28 cellular contexts compared by ENCODE assay signal in the genomic region with DNA sequence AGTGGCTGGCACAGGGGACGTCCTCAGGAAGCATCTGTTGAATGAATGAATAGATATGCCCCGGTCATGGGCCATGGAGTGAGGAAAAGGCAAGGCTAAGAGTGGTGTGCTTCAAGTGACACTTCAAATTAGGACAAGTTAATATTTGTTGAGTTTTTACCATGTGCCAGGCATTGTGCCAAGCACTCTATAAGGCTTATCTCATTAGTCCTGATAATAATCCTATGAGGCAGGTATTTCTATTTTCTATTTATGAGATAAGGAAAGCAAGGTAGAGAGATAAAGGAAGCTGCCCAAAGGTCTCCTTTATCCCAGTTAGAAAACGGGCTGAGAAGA. TPM values are rescaled to one million over a fixed set of nuclear protein-coding genes. Genes with fewer than 3 reads are reported as not detected.
DNase-seq lines count a peak whose midpoint lies in the region; ATAC-seq and TF ChIP-seq lines count a peak whose summit lies in the region.
"Had no signal": no experiment of that assay in that cellular context is flagged by ENCODE, and none has a peak within 500 bp of the region (broad histone marks: within the 10 kb centered on the region; RNA-seq: fewer than 3 reads in every experiment).

No MANE protein-coding gene starts in this region.

- DNase-seq in RWPE1 (ENCODE audit: low spot score) (no peak), type B pancreatic cell (ENCODE audit: extremely low spot score, unreplicated experiment) (no peak), amygdala (lab: John Stamatoyannopoulos, UW) (no peak), sigmoid colon (no peak), left cardiac atrium (no peak)
- DNase-seq: activated CD4-positive, alpha-beta T cell treated with anti-CD3 and anti-CD28 coated beads, Interleukin-2, amount 50 U/mL, for 48 hours; activated naive CD4-positive, alpha-beta T cell; activated T-cell treated with anti-CD3 and anti-CD28 coated beads for 4 hours; midbrain; NCI-H1417; NCI-H2171 treated with DMSO at 0.1 percent for 48 hours; NCI-H774; SJCRH30; stimulated activated CD4-positive, alpha-beta T cell treated with anti-CD3 and anti-CD28 coated beads, Interleukin-4, amount 100 ng/mL, for 1 hour; stomach; T-helper 2 cell had no signal

- CTCF ChIA-PET in RWPE1 (lab: Yijun Ruan, JAX) = interaction anchor here (0.5 to 0.9 kb wide), 6 partner anchors 10 to 155 kb away, joined by 3 to 5 read pairs (median 4); a partner anchor contains a TSS

- H3K4me3 Mint-ChIP-seq in type B pancreatic cell = peak overlapping the region; percentile 13
- H3K4me3 Mint-ChIP-seq: neural progenitor cell had no signal

- no peaks in the 10 kb centered on the region for H3K36me3 ChIP-seq in iPS-15b (ENCODE audit: control insufficient read depth, insufficient read depth, low read length)
- peaks cover 0 to 13% (median 0%) of the 10 kb centered on the region in 4 donors for H3K36me3 ChIP-seq in sigmoid colon
- H3K36me3 ChIP-seq: HAP-1, neural progenitor cell had no signal

- TF ChIP-seq CTCF in RWPE1 (conservative IDR thresholded peaks at IDR 0.05; ENCODE audit: low read depth) (no peak), type B pancreatic cell (conservative IDR thresholded peaks at IDR 0.05) (no peak), sigmoid colon (IDR thresholded peaks at IDR 0.05) (no peak)

- 69 to 70% methylated on average over 3 of the region's 3 CpGs for WGBS in sigmoid colon, 2 donors

- H3K9me3 ChIP-seq in iPS-15b (ENCODE audit: control insufficient read depth, insufficient read depth, low read length) = no peaks in the 10 kb centered on the region
- H3K9me3 ChIP-seq in sigmoid colon = no peaks in the 10 kb centered on the region
- H3K9me3 ChIP-seq: HAP-1, psoas muscle, SJCRH30, stomach had no signal

- peaks cover 60% of the 10 kb centered on the region for H3K27me3 Mint-ChIP-seq in type B pancreatic cell

- TF ChIP-seq POLR2A in sigmoid colon (IDR thresholded peaks at IDR 0.05) = no peak

- H3K27ac Mint-ChIP-seq in type B pancreatic cell = peak overlapping the region; percentile 43
- H3K27ac Mint-ChIP-seq: neural progenitor cell had no signal

- intact Hi-C loops in sigmoid colon (cut with DNase I) (no loop called here), left cardiac atrium (cut with DNase I) (no loop called here)

- H3K27ac ChIP-seq in RWPE1 (peak overlapping the region; percentile 80), sigmoid colon (no peak overlapping the region)
- H3K27ac ChIP-seq: foreskin keratinocyte, neural progenitor cell, psoas muscle, SJCRH30, stomach had no signal

- H3K4me1 Mint-ChIP-seq in type B pancreatic cell (ENCODE audit: unreplicated experiment) = peaks cover 6% of the 10 kb centered on the region
- H3K4me1 Mint-ChIP-seq: neural progenitor cell had no signal

- peaks cover 82% of the 10 kb centered on the region for H3K27me3 ChIP-seq in iPS-15b (ENCODE audit: control insufficient read depth, insufficient read depth, low read length)
- no peaks in the 10 kb centered on the region for H3K27me3 ChIP-seq in sigmoid colon
- H3K27me3 ChIP-seq: SJCRH30 had no signal

- TF ChIP-seq EP300 in sigmoid colon (IDR thresholded peaks at IDR 0.05) = no peak

- POLR2A ChIA-PET in RWPE1 (lab: Yijun Ruan, JAX; ENCODE audit: low non-redundant PET) = no interaction called here

- no peak overlapping the region for H3K9ac ChIP-seq in iPS-15b (ENCODE audit: low read depth, low read length)
- H3K9ac ChIP-seq: neural progenitor cell had no signal

- H3K4me1 ChIP-seq in iPS-15b (ENCODE audit: control insufficient read depth, insufficient read depth, low read length) = no peaks in the 10 kb centered on the region
- H3K4me1 ChIP-seq in sigmoid colon = peaks cover 0 to 8% (median 0%) of the 10 kb centered on the region in 4 donors
- H3K4me1 ChIP-seq: HAP-1, neural progenitor cell, psoas muscle, SJCRH30 had no signal

- H3K9me3 Mint-ChIP-seq in type B pancreatic cell = no peaks in the 10 kb centered on the region
- H3K9me3 Mint-ChIP-seq: neural progenitor cell had no signal

- ATAC-seq in left cardiac atrium = no peak

- H3K4me3 ChIP-seq in iPS-15b (ENCODE audit: low read depth, low read length) (peak overlapping the region; percentile 59), sigmoid colon (no peak overlapping the region)
- H3K4me3 ChIP-seq: HAP-1, SJCRH30 had no signal

- peaks cover 20% of the 10 kb centered on the region for H3K36me3 Mint-ChIP-seq in type B pancreatic cell

RNA-seq across cellular contexts. Expression of a gene that starts 9.0 kb away (rescaled TPM):
- total RNA-seq in type B pancreatic cell (ENCODE audit: low replicate concordance) (13.4 and 29.6 TPM in 2 replicates), sigmoid colon (10 to 100 TPM in 2 of 4 donors, 1 to 10 TPM in 2; 7.7 to 13.3 (median 10.1) TPM), left cardiac atrium (10 to 100 TPM in 1 of 2 donors, 1 to 10 TPM in 1; 6.1 to 10.3 TPM)
- 10 to 100 TPM in 1 of 3 donors, 1 to 10 TPM in 2; 3.5 to 10.2 (median 6.0) TPM for polyA plus RNA-seq in sigmoid colon

RNA-seq across cellular contexts. Expression of a gene that starts 10.4 kb away (rescaled TPM):
- total RNA-seq in type B pancreatic cell (ENCODE audit: low replicate concordance) = 20.3 and 54.1 TPM in 2 replicates
- total RNA-seq in sigmoid colon = 1 to 10 TPM in 1 of 4 donors, under 1 TPM in 3; 0.16 to 1.9 (median 0.38) TPM
- polyA plus RNA-seq in sigmoid colon = under 1 TPM in 2 of 3 donors, not detected in 1; 0.45 to 0.60 TPM
- 10 to 100 TPM; 14.3 to 24.3 TPM for total RNA-seq in left cardiac atrium
- total RNA-seq: epithelial cell of proximal tubule, foreskin keratinocyte, kidney epithelial cell had no signal

RNA-seq across cellular contexts. Expression of a gene that starts 15.5 kb away (rescaled TPM):
- total RNA-seq in type B pancreatic cell (ENCODE audit: low replicate concordance) (not detected in 2 replicates), sigmoid colon (not detected), left cardiac atrium (not detected)
- not detected for polyA plus RNA-seq in sigmoid colon
- total RNA-seq: cardiac septum, dermis blood vessel endothelial cell, epithelial cell of proximal tubule, foreskin keratinocyte, kidney epithelial cell, OCI-LY7, psoas muscle, SJCRH30, smooth muscle cell, stomach, ureter had no signal
- polyA plus RNA-seq: foreskin keratinocyte, psoas muscle, smooth muscle cell, stomach had no signal

RNA-seq across cellular contexts. Expression of a gene that starts 23.2 kb away (rescaled TPM):
- total RNA-seq in type B pancreatic cell (ENCODE audit: low replicate concordance) = 79.3 and 90.8 TPM in 2 replicates
- total RNA-seq in sigmoid colon = 10 to 100 TPM; 55.8 to 65.6 (median 59.3) TPM
- polyA plus RNA-seq in sigmoid colon = 10 to 100 TPM; 66.1 to 80.5 (median 75.6) TPM
- 100 to 1,000 TPM in 1 of 2 donors, 10 to 100 TPM in 1; 96.3 to 107 TPM for total RNA-seq in left cardiac atrium

RNA-seq across cellular contexts. Expression of a gene that starts 25.5 kb away (rescaled TPM):
- total RNA-seq in type B pancreatic cell (ENCODE audit: low replicate concordance) (21.9 and 29.6 TPM in 2 replicates), sigmoid colon (1 to 10 TPM; 2.7 to 8.6 (median 5.1) TPM), left cardiac atrium (1 to 10 TPM; 7.0 to 9.9 TPM)
- polyA plus RNA-seq in sigmoid colon = 1 to 10 TPM; 4.1 to 7.6 (median 4.2) TPM
